ENCODE assay signal across 30 cellular contexts in the genomic region with DNA sequence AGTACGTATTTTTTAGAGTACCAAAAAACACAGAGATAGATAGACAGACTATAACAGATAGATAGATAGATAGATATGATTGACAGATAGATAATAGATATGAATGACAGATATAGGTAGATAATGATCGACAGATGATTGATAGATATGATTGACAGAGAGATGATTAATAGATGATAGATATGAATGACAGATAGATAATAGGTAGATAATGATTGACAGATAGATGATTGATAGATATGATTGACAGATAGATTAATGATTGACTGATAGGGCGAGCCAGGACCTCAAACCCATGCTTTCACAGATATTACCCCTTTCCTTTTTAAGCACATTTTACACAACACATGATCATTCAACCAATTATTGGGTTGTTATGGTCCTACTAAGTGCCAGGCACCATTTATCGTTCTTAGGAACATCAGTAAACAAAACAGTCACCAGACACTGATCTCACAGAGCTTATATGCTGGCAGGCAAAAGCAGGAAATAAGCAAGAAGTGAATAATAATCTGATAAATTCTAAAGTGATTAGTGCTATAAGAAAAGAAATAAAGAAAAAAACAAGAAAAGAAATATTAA. TPM values are rescaled to one million over a fixed set of nuclear protein-coding genes. Genes with fewer than 3 reads are reported as not detected.
"Had no signal": no experiment of that assay in that cellular context is flagged by ENCODE, and none has a peak within 500 bp of the region (broad histone marks: within the 10 kb centered on the region; RNA-seq: fewer than 3 reads in every experiment).

No MANE protein-coding gene starts in this region.

- H3K4me1 ChIP-seq: adrenal gland had no signal

- H3K27ac ChIP-seq: KMS-11, PC-9, RWPE1, WERI-Rb-1 had no signal

- DNase-seq: activated CD4-positive, alpha-beta T cell treated with anti-CD3 and anti-CD28 coated beads for 1 hour; activated CD4-positive, alpha-beta T cell treated with anti-CD3 and anti-CD28 coated beads, Interleukin-2, amount 10 ng/mL, durations not matched to agents 24 days and 14 days; activated CD4-positive, alpha-beta T cell treated with anti-CD3 and anti-CD28 coated beads, Interleukin-2, amount 50 U/mL, for 4 hours; activated CD4-positive, CD25-positive, alpha-beta regulatory T cell; activated CD8-positive, alpha-beta T cell treated with anti-CD3 and anti-CD28 coated beads for 36 hours; activated gamma-delta T cell; activated naive CD4-positive, alpha-beta T cell treated with Interleukin-2 at 50 U/mL for 16 hours; activated naive CD8-positive, alpha-beta T cell treated with anti-CD3 and anti-CD28 coated beads, Interleukin-2, amount 10 ng/mL, durations not matched to agents 7 days and 5 days; activated T-cell treated with anti-CD3 and anti-CD28 coated beads, Interleukin-2, amount 50 U/mL, for 1 hour; adrenal gland; caudate nucleus; cerebellar nuclear complex; NCI-H1092 treated with DMSO at 0.1 percent for 48 hours; NCI-H146; NCI-H2081; NCI-H2171 treated with DMSO at 0.1 percent for 48 hours; NCI-H2227 treated with DMSO at 0.1 percent for 48 hours; NCI-H446; NCI-H526 treated with DMSO at 0.1 percent for 48 hours; NCI-H774; PC-9; SIG-M5; T1000; WERI-Rb-1 had no signal

- H3K4me3 ChIP-seq: adrenal gland, PC-9 had no signal

- H3K4me2 ChIP-seq: KMS-11 had no signal

- H3K36me3 ChIP-seq: adrenal gland, WERI-Rb-1 had no signal

- H2AFZ ChIP-seq: PC-9 had no signal

- H3K27me3 ChIP-seq: adrenal gland had no signal

- H3K9me3 ChIP-seq: adrenal gland had no signal

- FAIRE-seq: bronchial epithelial cell, RCC 7860 had no signal

- ATAC-seq: activated CD8-positive, alpha-beta T cell treated with anti-CD3 and anti-CD28 coated beads for 36 hours; Right ventricle myocardium inferior had no signal

- H3K9ac ChIP-seq: KMS-11 had no signal

RNA-seq across cellular contexts. Expression of a gene that starts 11.6 kb away (rescaled TPM):
- total RNA-seq: activated CD8-positive, alpha-beta T cell treated with anti-CD3 and anti-CD28 coated beads for 36 hours; OCI-LY7; PC-9 had no signal
